In genomic region chr12:6540181-6540877, GRCh38 we compare ENCODE assay signal across 8 cellular contexts. TPM values are rescaled to one million over a fixed set of nuclear protein-coding genes. Genes with fewer than 3 reads are reported as not detected.
A peak's percentile ranks its signal among the peaks of the same experiment; 100 is the strongest.
DNase-seq lines count a peak whose midpoint lies in the region; ATAC-seq and TF ChIP-seq lines count a peak whose summit lies in the region.

No MANE protein-coding gene starts in this region.

- BruUV-seq in Calu3 (replicated peaks; lab: Mats Ljungman, UMichigan) = no TSS peak

- H3K4me3 ChIP-seq in HUES6 (ENCODE audit: low read depth, low read length) (peak overlapping the region; percentile 40; the same call in 1 of the 2 replicates), SK-N-SH (ENCODE audit: low read depth in 2 of 2, low read length in 1 of 2) (no peak overlapping the region), breast epithelium (peak overlapping the region in 2 of 3 donors; percentile 24 to 50)

- CTCF ChIA-PET in Calu3 (lab: Charles Lee) (interaction anchor here (1.3 to 1.4 kb wide), 2 partner anchors 13 to 18 kb away, joined by 3 to 7 read pairs; no protein-coding TSS in a partner anchor), SK-N-SH (lab: Yijun Ruan, JAX) (interaction anchor here (1.9 to 9.4 kb wide), 5 partner anchors 13 to 116 kb away, joined by 6 to 228 read pairs (median 13); partner anchors contain the start of genes IFFO1 and VAMP1)

- intact Hi-C loops in Calu3 (cut with micrococcal nuclease; ENCODE audit: unreplicated experiment) (no loop called here), breast epithelium (cut with DNase I; ENCODE audit: low total_unique reads) (no loop called here)

- peak overlapping the region; percentile 7; the same call in 1 of the 2 replicates for H3K27ac ChIP-seq in HUES6 (ENCODE audit: low read depth, low read length)
- H3K27ac ChIP-seq in SK-N-SH (ENCODE audit: low read depth in 2 of 2, low read length in 1 of 2) = no peak overlapping the region
- H3K27ac ChIP-seq in breast epithelium = peak overlapping the region; percentile 71 to 81
- no peak overlapping the region for H3K27ac ChIP-seq in substantia nigra (ENCODE audit: low read depth, low read length, poor library complexity, severe bottlenecking)

- H3K4me2 ChIP-seq in SK-N-SH = no peak overlapping the region

- H3K9me3 ChIP-seq in HUES6 (ENCODE audit: control insufficient read depth, insufficient read depth, low read depth, low read length) (no peaks in the 10 kb centered on the region), SK-N-SH (no peaks in the 10 kb centered on the region), breast epithelium (no peaks in the 10 kb centered on the region)

- DNase-seq in Calu3 = peak; percentile 78
- peak; percentile 36 for DNase-seq in SK-N-SH
- peak; percentile 79 to 88 for DNase-seq in breast epithelium (ENCODE audit: low spot score in 2 of 2)
- peak; percentile 80 for DNase-seq in kidney glomerular epithelial cell (lab: John Stamatoyannopoulos, UW)
- peak in 1 of 2 donors; percentile 61 for DNase-seq in stimulated activated effector memory CD8-positive, alpha-beta T cell treated with anti-CD3 and anti-CD28 coated beads, Interleukin-12 subunit alpha, Interleukin-12 subunit beta, amount 100 ng/mL, for 72 hours (ENCODE audit: low spot score in 2 of 2)
- DNase-seq in substantia nigra (lab: John Stamatoyannopoulos, UW) = no peak

- peaks cover 27% of the 10 kb centered on the region for H3K4me1 Mint-ChIP-seq in Calu3 (ENCODE audit: low read depth, unreplicated experiment)
- peaks cover 51% of the 10 kb centered on the region for H3K4me1 Mint-ChIP-seq in stimulated activated effector memory CD8-positive, alpha-beta T cell treated with anti-CD3 and anti-CD28 coated beads, Interleukin-12 subunit alpha, Interleukin-12 subunit beta, amount 100 ng/mL, for 72 hours

- peaks cover 45% of the 10 kb centered on the region for H4K20me1 ChIP-seq in SK-N-SH (ENCODE audit: insufficient read depth)

- H2AFZ ChIP-seq in SK-N-SH (ENCODE audit: low read depth) = no peak overlapping the region

- peaks cover 67% of the 10 kb centered on the region for H3F3A ChIP-seq in SK-N-SH (replicated peaks; ENCODE audit: insufficient read depth)

- H3K9ac ChIP-seq in HUES6 (ENCODE audit: low read length) (peak overlapping the region; percentile 51), SK-N-SH (no peak overlapping the region)

- no peak for TF ChIP-seq CTCF in Calu3 (IDR thresholded peaks at IDR 0.05; ENCODE audit: unreplicated experiment)
- no peak for TF ChIP-seq CTCF in SK-N-SH (IDR thresholded peaks at IDR 0.05)
- TF ChIP-seq CTCF in breast epithelium (IDR thresholded peaks at IDR 0.05) = no peak

- TF ChIP-seq POLR2A in breast epithelium (IDR thresholded peaks at IDR 0.05) = no peak

- no peaks in the 10 kb centered on the region for H3K9me3 Mint-ChIP-seq in Calu3 (ENCODE audit: low read depth, unreplicated experiment)
- H3K9me3 Mint-ChIP-seq in stimulated activated effector memory CD8-positive, alpha-beta T cell treated with anti-CD3 and anti-CD28 coated beads, Interleukin-12 subunit alpha, Interleukin-12 subunit beta, amount 100 ng/mL, for 72 hours = no peaks in the 10 kb centered on the region

- no peak for TF ChIP-seq EP300 in SK-N-SH (IDR thresholded peaks at IDR 0.05; ENCODE audit: borderline replicate concordance in 1 of 2, low read depth in 1 of 2, low read length in 1 of 2)

- no peaks in the 10 kb centered on the region for H3K9me2 ChIP-seq in SK-N-SH

- peaks cover 46% of the 10 kb centered on the region for H3K36me3 Mint-ChIP-seq in Calu3 (ENCODE audit: insufficient read depth, unreplicated experiment)
- peaks cover 78% of the 10 kb centered on the region for H3K36me3 Mint-ChIP-seq in stimulated activated effector memory CD8-positive, alpha-beta T cell treated with anti-CD3 and anti-CD28 coated beads, Interleukin-12 subunit alpha, Interleukin-12 subunit beta, amount 100 ng/mL, for 72 hours

- 89% methylated on average over 28 of the region's 35 CpGs for WGBS in SK-N-SH (ENCODE audit: low lambda C conversion rate)

- POLR2A ChIA-PET in SK-N-SH (lab: Yijun Ruan, JAX) = interaction anchor here (0.9 to 5.4 kb wide), 5 partner anchors 11 to 70 kb away, joined by 4 to 73 read pairs (median 6); partner anchors contain the start of genes MRPL51 and VAMP1

- peaks cover 33% of the 10 kb centered on the region for H3K4me1 ChIP-seq in HUES6 (ENCODE audit: control insufficient read depth, insufficient read depth, low read length)
- peaks cover 5 to 20% of the 10 kb centered on the region in 2 experiments; a peak in 3 of 4 replicates for H3K4me1 ChIP-seq in SK-N-SH (ENCODE audit: control insufficient read depth in 1 of 2, insufficient read depth in 2 of 2, low read depth in 1 of 2, low read length in 1 of 2)
- H3K4me1 ChIP-seq in breast epithelium = peaks cover 6 to 18% of the 10 kb centered on the region in 2 donors

- H3K27me3 Mint-ChIP-seq in Calu3 (ENCODE audit: unreplicated experiment) = no peaks in the 10 kb centered on the region

- H3K79me2 ChIP-seq in SK-N-SH (ENCODE audit: insufficient read depth) = peaks cover 60% of the 10 kb centered on the region

- peak overlapping the region; percentile 57 for H3K4me3 Mint-ChIP-seq in Calu3 (ENCODE audit: low read depth, unreplicated experiment)
- peak overlapping the region; percentile 53 for H3K4me3 Mint-ChIP-seq in stimulated activated effector memory CD8-positive, alpha-beta T cell treated with anti-CD3 and anti-CD28 coated beads, Interleukin-12 subunit alpha, Interleukin-12 subunit beta, amount 100 ng/mL, for 72 hours

- H3K27ac Mint-ChIP-seq in Calu3 (ENCODE audit: unreplicated experiment) = peak overlapping the region; percentile 44
- peak overlapping the region; percentile 81 for H3K27ac Mint-ChIP-seq in stimulated activated effector memory CD8-positive, alpha-beta T cell treated with anti-CD3 and anti-CD28 coated beads, Interleukin-12 subunit alpha, Interleukin-12 subunit beta, amount 100 ng/mL, for 72 hours

- H3K36me3 ChIP-seq in HUES6 (ENCODE audit: control insufficient read depth, insufficient read depth, low read length) (peaks cover 66% of the 10 kb centered on the region), SK-N-SH (replicated peaks in 1 of 2; ENCODE audit: control insufficient read depth in 1 of 2, insufficient read depth in 2 of 2, low read length in 1 of 2) (peaks cover 42 to 56% of the 10 kb centered on the region in 2 experiments), breast epithelium (no peaks in the 10 kb centered on the region)

- TF ChIP-seq RAD21 in SK-N-SH (IDR thresholded peaks at IDR 0.05; ENCODE audit: low read length) = no peak

- peak; percentile 7 for ATAC-seq in stimulated activated effector memory CD8-positive, alpha-beta T cell treated with anti-CD3 and anti-CD28 coated beads, Interleukin-12 subunit alpha, Interleukin-12 subunit beta, amount 100 ng/mL, for 72 hours
- ATAC-seq in HG02571 (IDR thresholded peaks at IDR 0.05; ENCODE audit: unreplicated experiment) = no peak

- H3K27me3 ChIP-seq in HUES6 (ENCODE audit: control insufficient read depth, insufficient read depth, low read length) (no peaks in the 10 kb centered on the region), SK-N-SH (ENCODE audit: insufficient read depth) (no peaks in the 10 kb centered on the region), breast epithelium (no peaks in the 10 kb centered on the region)

TF ChIP-seq in SK-N-SH, 30 proteins besides CTCF, POLR2A, EP300 and RAD21 (continues in another document):
- TF ChIP-seq RFX5 (IDR thresholded peaks at IDR 0.05; ENCODE audit: low read length) (no peak), GABPA (IDR thresholded peaks at IDR 0.05; ENCODE audit: low read depth) (no peak), MAX (IDR thresholded peaks at IDR 0.05; ENCODE audit: low read depth) (no peak), CHD2 (IDR thresholded peaks at IDR 0.05; ENCODE audit: low read length, partially characterized antibody) (no peak), SMC3 (IDR thresholded peaks at IDR 0.05; ENCODE audit: low read depth, low read length) (no peak), MXI1 (IDR thresholded peaks at IDR 0.05; ENCODE audit: low read depth, low read length) (no peak), FOXJ3 (CRISPR knock-in tag; IDR thresholded peaks at IDR 0.05) (no peak), POLR2AphosphoS5 (IDR thresholded peaks at IDR 0.05; ENCODE audit: low read depth, low read length) (no peak), NFIC (IDR thresholded peaks at IDR 0.05; ENCODE audit: borderline replicate concordance) (no peak), JUND (IDR thresholded peaks at IDR 0.05) (no peak)

RNA-seq across cellular contexts. Expression of gene GAPDH, which starts 6.0 kb away (rescaled TPM):
- total RNA-seq in Calu3 (2022) (2,412 and 2,552 TPM in 2 replicates), breast epithelium (1,000 to 10,000 TPM; 1,134 to 1,818 (median 1,628) TPM)
- polyA plus RNA-seq in SK-N-SH (2012; rRNA removed) = 7,875 and 8,077 TPM in 2 replicates
- 5,050 and 6,344 TPM in 2 replicates for polyA plus RNA-seq in SK-N-SH (2012; cell fraction: cytosol; rRNA removed)
- polyA plus RNA-seq in SK-N-SH (2012; cell fraction: nucleus; rRNA removed) = 5,294 and 6,955 TPM in 2 replicates

RNA-seq across cellular contexts. Expression of gene IFFO1, which starts 15.5 kb away (rescaled TPM):
- total RNA-seq in Calu3 (2022) (0.76 and 1.0 TPM in 2 replicates), breast epithelium (10 to 100 TPM in 2 of 3 donors, 1 to 10 TPM in 1; 7.2 to 22.4 (median 15.7) TPM)
- polyA plus RNA-seq in SK-N-SH (2012; rRNA removed) = 50.1 and 50.6 TPM in 2 replicates
- polyA plus RNA-seq in SK-N-SH (2012; cell fraction: cytosol; rRNA removed) = 16.0 and 21.0 TPM in 2 replicates
- 274 and 306 TPM in 2 replicates for polyA plus RNA-seq in SK-N-SH (2012; cell fraction: nucleus; rRNA removed)

RNA-seq across cellular contexts. Expression of gene NOP2, which starts 27.8 kb away (rescaled TPM):
- total RNA-seq in Calu3 (2022) = 86.1 and 88.5 TPM in 2 replicates
- polyA plus RNA-seq in SK-N-SH (2012; rRNA removed) = 64.5 and 76.2 TPM in 2 replicates
- polyA plus RNA-seq in SK-N-SH (2012; cell fraction: cytosol; rRNA removed) = 45.2 and 46.3 TPM in 2 replicates
- 283 and 315 TPM in 2 replicates for polyA plus RNA-seq in SK-N-SH (2012; cell fraction: nucleus; rRNA removed)
- total RNA-seq in breast epithelium = 10 to 100 TPM; 30.6 to 37.6 (median 31.5) TPM

RNA-seq across cellular contexts. Expression of gene NCAPD2, which starts 46.4 kb away (rescaled TPM):
- total RNA-seq in Calu3 (2022) (78.0 and 94.7 TPM in 2 replicates), breast epithelium (10 to 100 TPM; 21.6 to 66.7 (median 53.9) TPM)
- 39.8 and 46.9 TPM in 2 replicates for polyA plus RNA-seq in SK-N-SH (2012; rRNA removed)
- 27.2 and 35.7 TPM in 2 replicates for polyA plus RNA-seq in SK-N-SH (2012; cell fraction: cytosol; rRNA removed)
- polyA plus RNA-seq in SK-N-SH (2012; cell fraction: nucleus; rRNA removed) = 46.2 and 57.3 TPM in 2 replicates

RNA-seq across cellular contexts. Expression of gene MRPL51, which starts 47.3 kb away (rescaled TPM):
- total RNA-seq in Calu3 (2022) (213 and 220 TPM in 2 replicates), breast epithelium (10 to 100 TPM; 58.5 to 72.1 (median 62.4) TPM)
- 189 and 195 TPM in 2 replicates for polyA plus RNA-seq in SK-N-SH (2012; rRNA removed)
- 238 and 299 TPM in 2 replicates for polyA plus RNA-seq in SK-N-SH (2012; cell fraction: cytosol; rRNA removed)
- polyA plus RNA-seq in SK-N-SH (2012; cell fraction: nucleus; rRNA removed) = 53.6 and 63.7 TPM in 2 replicates

Comparison
In these comparisons a context has a peak if more than half of its experiments do, and no peak if none do; other contexts are left out.
1. DNase-seq: peak in Calu3 (single experiment), SK-N-SH (single experiment), breast epithelium (2 of 2) and kidney glomerular epithelial cell (single experiment); none in substantia nigra (0 of 49).
2. H3K27ac ChIP-seq: peak in HUES6 (single experiment) and breast epithelium (2 of 2); none in SK-N-SH (0 of 2) and substantia nigra (single experiment).
3. H3K4me3 ChIP-seq: peak in HUES6 (single experiment) and breast epithelium (2 of 3); none in SK-N-SH (0 of 2).